12 cellular contexts compared by ENCODE assay signal in the genomic region with DNA sequence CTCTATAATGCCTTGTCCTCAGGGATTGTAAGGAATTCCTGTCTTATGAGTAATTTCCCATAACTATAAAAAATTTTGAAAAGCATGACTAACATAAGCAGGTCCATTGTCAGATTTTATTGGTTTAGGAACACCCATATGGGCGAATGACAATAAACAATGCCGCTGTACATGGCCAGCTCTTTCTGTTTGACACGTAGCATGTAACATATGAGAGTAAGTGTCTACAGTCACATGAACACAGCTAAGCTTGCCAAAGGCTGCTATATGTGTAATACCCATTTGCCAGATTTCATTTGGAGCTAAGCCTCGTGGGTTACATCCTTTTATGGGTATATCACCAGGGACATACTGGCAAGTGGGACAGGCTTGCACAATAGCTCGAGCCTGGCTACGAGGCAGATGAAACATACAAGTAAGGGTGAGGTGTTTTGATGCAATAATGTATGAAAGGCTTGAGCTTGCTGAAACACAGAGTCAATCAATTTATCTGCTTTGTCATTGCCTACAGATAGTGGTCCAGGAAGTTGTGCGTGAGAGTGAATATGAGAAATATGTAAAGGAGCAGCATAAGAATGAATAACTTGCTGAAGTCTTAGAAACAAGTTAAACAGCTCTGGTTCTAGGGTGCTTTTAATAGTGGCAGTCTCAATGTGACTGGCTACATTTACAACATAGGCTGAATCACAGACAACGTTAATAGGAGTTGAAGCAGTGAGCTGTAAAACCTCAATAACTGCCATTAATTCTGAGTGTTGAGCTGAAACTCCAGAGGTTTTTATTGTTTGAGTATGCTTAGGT.
DNase-seq lines count a peak whose midpoint lies in the region; ATAC-seq and TF ChIP-seq lines count a peak whose summit lies in the region.
"Had no signal": no experiment of that assay in that cellular context is flagged by ENCODE, and none has a peak within 500 bp of the region (broad histone marks: within the 10 kb centered on the region; RNA-seq: fewer than 3 reads in every experiment).

No MANE protein-coding gene starts in this region.

- peak overlapping the region; percentile 71 for H3K9ac ChIP-seq in PC-3 (ENCODE audit: low read length)

- H3K4me3 ChIP-seq in PC-3 (ENCODE audit: low read length) (peak overlapping the region; percentile 44; the same call in 1 of the 2 replicates), epithelial cell of proximal tubule (ENCODE audit: low read depth, low read length) (no peak overlapping the region), transverse colon (no peak overlapping the region)

- no peaks in the 10 kb centered on the region for H3K36me3 Mint-ChIP-seq in activated naive CD8-positive, alpha-beta T cell treated with anti-CD3 and anti-CD28 coated beads for 36 hours
- H3K36me3 Mint-ChIP-seq: natural killer cell had no signal

- H3K27me3 Mint-ChIP-seq in activated naive CD8-positive, alpha-beta T cell treated with anti-CD3 and anti-CD28 coated beads for 36 hours, result no peaks in the 10 kb centered on the region

- 34% methylated on average over 6 to 8 of the region's 8 CpGs for WGBS in transverse colon (ENCODE audit: low coverage in 1 of 2), 2 donors

- H3K27ac ChIP-seq in PC-3 (ENCODE audit: low read length) (peak overlapping the region; percentile 96), transverse colon (peak overlapping the region; percentile 10 to 71 (median 46))

- H3K79me2 ChIP-seq in PC-3 (ENCODE audit: low read length), result no peaks in the 10 kb centered on the region

- H3K4me3 Mint-ChIP-seq in activated naive CD8-positive, alpha-beta T cell treated with anti-CD3 and anti-CD28 coated beads for 36 hours, result no peak overlapping the region
- H3K4me3 Mint-ChIP-seq: natural killer cell had no signal

- H3K4me1 Mint-ChIP-seq in activated naive CD8-positive, alpha-beta T cell treated with anti-CD3 and anti-CD28 coated beads for 36 hours, result no peaks in the 10 kb centered on the region
- H3K4me1 Mint-ChIP-seq: natural killer cell had no signal

- intact Hi-C loops in PC-3 (cut with micrococcal nuclease), result loop anchor here (1.0 to 10.0 kb wide), 9 partner anchors 70 to 422 kb away; no protein-coding TSS in a partner anchor
- intact Hi-C loops in transverse colon (cut with DNase I; ENCODE audit: low total_unique reads), result no loop called here

- peaks cover 11% of the 10 kb centered on the region; the same call in 1 of the 2 replicates for H3K9me3 ChIP-seq in PC-3 (ENCODE audit: low read length)
- H3K9me3 ChIP-seq in transverse colon, result no peaks in the 10 kb centered on the region

- H3K4me1 ChIP-seq in PC-3 (ENCODE audit: insufficient read depth, low read length), result peaks cover 21% of the 10 kb centered on the region
- H3K4me1 ChIP-seq in transverse colon, result peaks cover 0 to 36% (median 6%) of the 10 kb centered on the region in 4 donors

- H3K27me3 ChIP-seq in PC-3 (ENCODE audit: low read length) (no peaks in the 10 kb centered on the region), transverse colon (no peaks in the 10 kb centered on the region)

- DNase-seq in PC-3 (peak; percentile 98), epithelial cell of proximal tubule (ENCODE audit: low read depth) (peak; percentile 41), transverse colon (no peak), hepatic stellate cell (ENCODE audit: low spot score) (no peak)
- no peak for DNase-seq in activated naive CD8-positive, alpha-beta T cell treated with anti-CD3 and anti-CD28 coated beads for 36 hours
- DNase-seq: activated naive CD4-positive, alpha-beta T cell treated with anti-CD3 and anti-CD28 coated beads, Interleukin-2, amount 50 U/mL, for 16 hours; islet precursor cell; natural killer cell; NCI-H1417 had no signal

- CTCF ChIA-PET in PC-3 (lab: Charles Lee), result interaction anchor here (0.6 kb wide), 1 partner anchor 25 kb away, joined by 3 read pairs; no protein-coding TSS in a partner anchor

- TF ChIP-seq EP300 in transverse colon (IDR thresholded peaks at IDR 0.05; ENCODE audit: low read depth), result no peak

- in situ Hi-C loops in transverse colon (cut with MboI; ENCODE audit: low pct_ligation_motif_present in 1 of 4, low pct_unique_long_range_greater_than_20kb in 1 of 4, low sequenced_read_pairs in 3 of 4), result no loop called here

- POLR2A ChIA-PET in PC-3 (lab: Charles Lee; ENCODE audit: unreplicated experiment), result interaction anchor here (0.5 to 0.6 kb wide), 4 partner anchors 49 to 477 kb away, joined by 3 to 5 read pairs (median 4); no protein-coding TSS in a partner anchor

- H3K4me2 ChIP-seq in PC-3 (ENCODE audit: low read length), result peak overlapping the region; percentile 74

- BruUV-seq in PC-3 (replicated peaks; lab: Mats Ljungman, UMichigan), result no TSS peak

- no peaks in the 10 kb centered on the region for H3K9me2 ChIP-seq in PC-3 (replicated peaks; ENCODE audit: low read length)

- no peaks in the 10 kb centered on the region for H4K20me1 ChIP-seq in PC-3 (ENCODE audit: low read length)

- peak; percentile 65 for ATAC-seq in HG02678 (IDR thresholded peaks at IDR 0.05; ENCODE audit: unreplicated experiment)
- ATAC-seq in PC-3, result peak; percentile 87
- ATAC-seq in GM19455 (IDR thresholded peaks at IDR 0.05; ENCODE audit: unreplicated experiment), result no peak
- ATAC-seq: natural killer cell, Right ventricle myocardium inferior had no signal

- H3K36me3 ChIP-seq in PC-3 (ENCODE audit: low read depth, low read length) (peaks cover 9% of the 10 kb centered on the region; the same call in 1 of the 2 replicates), transverse colon (no peaks in the 10 kb centered on the region)

- H3F3A ChIP-seq in PC-3 (ENCODE audit: low read length, unreplicated experiment), result no peaks in the 10 kb centered on the region

- no peak for TF ChIP-seq POLR2A in transverse colon (IDR thresholded peaks at IDR 0.05)

- no peak overlapping the region for H3K27ac Mint-ChIP-seq in activated naive CD8-positive, alpha-beta T cell treated with anti-CD3 and anti-CD28 coated beads for 36 hours
- H3K27ac Mint-ChIP-seq: natural killer cell had no signal

- H3K9me3 Mint-ChIP-seq in activated naive CD8-positive, alpha-beta T cell treated with anti-CD3 and anti-CD28 coated beads for 36 hours, result no peaks in the 10 kb centered on the region

- TF ChIP-seq CTCF in PC-3 (conservative IDR thresholded peaks at IDR 0.05; ENCODE audit: low read depth, low read length) (no peak), epithelial cell of proximal tubule (conservative IDR thresholded peaks at IDR 0.05; ENCODE audit: low read depth, low read length) (no peak), transverse colon (IDR thresholded peaks at IDR 0.05) (no peak)

- H2AFZ ChIP-seq in PC-3 (ENCODE audit: low read length), result 0 out of 2 replicates have a peak overlapping the region, but pooled peaks have one; percentile 23

Comparison
In these comparisons a context has a peak if more than half of its experiments do, and no peak if none do; other contexts are left out.
1. DNase-seq: peak in PC-3 (single experiment) and epithelial cell of proximal tubule (single experiment); none in transverse colon (single experiment), activated naive CD8-positive, alpha-beta T cell treated with anti-CD3 and anti-CD28 coated beads for 36 hours (single experiment) and hepatic stellate cell (single experiment).